ENCODE assay signal across 12 cellular contexts in the genomic region with DNA sequence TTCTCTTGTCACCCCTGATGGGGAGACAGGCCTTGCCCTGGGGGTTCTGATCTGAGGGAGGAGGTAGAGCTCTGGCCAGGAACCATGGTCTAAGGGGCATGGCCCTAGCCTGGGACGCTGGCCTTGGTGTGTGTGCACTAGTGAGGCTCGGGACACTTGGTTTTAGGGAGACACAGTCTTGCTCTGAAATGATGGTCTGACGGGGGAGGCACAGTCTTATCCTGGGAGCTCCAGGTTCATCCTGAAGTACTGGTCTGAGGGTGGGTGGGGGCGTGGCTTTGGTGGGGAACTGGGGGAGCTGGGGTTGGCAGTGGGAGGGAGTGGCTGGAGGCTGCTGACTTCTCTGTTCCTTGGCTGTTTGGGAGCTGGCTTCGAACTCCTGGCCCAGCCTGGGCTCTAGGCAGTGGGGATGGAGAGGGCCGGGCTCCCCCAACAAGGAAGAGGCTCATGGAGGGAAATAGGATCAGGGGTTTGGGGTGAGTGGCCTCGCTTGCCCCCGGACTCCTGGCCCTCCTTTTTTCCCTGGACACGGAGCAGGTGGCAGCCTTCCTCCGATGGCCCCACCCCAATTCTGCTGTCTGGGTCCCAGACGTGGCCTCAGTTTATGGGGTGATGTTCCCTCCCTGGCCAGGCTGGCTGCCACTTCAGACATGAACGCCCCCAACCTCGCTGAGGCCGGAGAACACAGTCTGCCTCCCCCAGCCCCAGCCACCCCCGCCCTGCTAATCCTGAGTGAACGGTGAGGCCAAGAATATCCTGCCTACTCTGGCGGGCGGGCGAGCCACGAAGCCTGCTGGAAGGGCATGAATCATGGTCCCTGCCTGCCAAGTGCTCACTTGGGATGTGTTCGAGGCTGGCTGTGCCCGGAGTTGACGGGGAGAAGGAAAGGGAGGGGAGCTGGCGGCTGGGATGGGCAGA. TPM values are rescaled to one million over a fixed set of nuclear protein-coding genes. Genes with fewer than 3 reads are reported as not detected.
DNase-seq lines count a peak whose midpoint lies in the region; FAIRE-seq and TF ChIP-seq lines count a peak whose summit lies in the region.
"Had no signal": no experiment of that assay in that cellular context is flagged by ENCODE, and none has a peak within 500 bp of the region (broad histone marks: within the 10 kb centered on the region; RNA-seq: fewer than 3 reads in every experiment).

No MANE protein-coding gene starts in this region.

- peaks cover 23% of the 10 kb centered on the region for H3K27me3 Mint-ChIP-seq in astrocyte (ENCODE audit: low read depth, unreplicated experiment)
- H3K27me3 Mint-ChIP-seq: activated naive CD8-positive, alpha-beta T cell had no signal

- peaks cover 0 to 8% of the 10 kb centered on the region in 2 donors for H3K4me1 ChIP-seq in right atrium auricular region
- H3K4me1 ChIP-seq in astrocyte (ENCODE audit: insufficient read depth, low read length): peaks cover 18% of the 10 kb centered on the region

- no peaks in the 10 kb centered on the region for H3K9me3 ChIP-seq in right atrium auricular region
- no peaks in the 10 kb centered on the region for H3K9me3 ChIP-seq in astrocyte (ENCODE audit: insufficient read depth, low read depth, low read length)

- H2AFZ ChIP-seq in astrocyte (ENCODE audit: low read depth, low read length): no peak overlapping the region

- no peaks in the 10 kb centered on the region for H3K79me2 ChIP-seq in astrocyte (ENCODE audit: insufficient read depth, low read length)

- H3K27me3 ChIP-seq in right atrium auricular region (no peaks in the 10 kb centered on the region), astrocyte (ENCODE audit: insufficient read depth, low read length) (no peaks in the 10 kb centered on the region)

- TF ChIP-seq CTCF in right atrium auricular region (IDR thresholded peaks at IDR 0.05) (no peak), astrocyte (IDR thresholded peaks at IDR 0.05; ENCODE audit: insufficient read depth, low read depth, low read length) (no peak)

- no peaks in the 10 kb centered on the region for H4K20me1 ChIP-seq in astrocyte (ENCODE audit: insufficient read depth, low read length)

- H3K4me3 ChIP-seq in right atrium auricular region (no peak overlapping the region), astrocyte (ENCODE audit: insufficient read depth, low read depth, low read length) (no peak overlapping the region)

- FAIRE-seq in astrocyte (lab: Jason Lieb, UNC): no peak
- FAIRE-seq in urothelium cell line (lab: Jason Lieb, UNC): peak; percentile 93

- no peaks in the 10 kb centered on the region for H3K36me3 ChIP-seq in right atrium auricular region
- H3K36me3 ChIP-seq in astrocyte (ENCODE audit: insufficient read depth, low read length): no peaks in the 10 kb centered on the region

- H3K9ac ChIP-seq in astrocyte (ENCODE audit: low read length): no peak overlapping the region

- H3K9me3 Mint-ChIP-seq in astrocyte (ENCODE audit: unreplicated experiment): no peaks in the 10 kb centered on the region

- H3K4me3 Mint-ChIP-seq in astrocyte (ENCODE audit: unreplicated experiment): no peak overlapping the region
- H3K4me3 Mint-ChIP-seq: activated naive CD8-positive, alpha-beta T cell had no signal

- H3K4me2 ChIP-seq in astrocyte (ENCODE audit: low read length): no peak overlapping the region

- no peak overlapping the region for H3K27ac Mint-ChIP-seq in astrocyte (ENCODE audit: unreplicated experiment)
- H3K27ac Mint-ChIP-seq: activated naive CD8-positive, alpha-beta T cell had no signal

- intact Hi-C loops in cardiac septum (cut with DNase I): no loop called here

- H3K27ac ChIP-seq in right atrium auricular region: no peak overlapping the region
- no peak overlapping the region for H3K27ac ChIP-seq in astrocyte (ENCODE audit: low read depth, low read length)

- DNase-seq in cardiac septum (ENCODE audit: low spot score) (peak; percentile 75), right atrium auricular region (ENCODE audit: low spot score) (no peak), astrocyte (ENCODE audit: low read depth) (peak; percentile 32), medulla oblongata (ENCODE audit: extremely low spot score) (peak; percentile 38), urothelium cell line (ENCODE audit: low spot score) (peak; percentile 59), kidney glomerular epithelial cell (lab: John Stamatoyannopoulos, UW) (no peak), NCI-H2227 treated with DMSO at 0.1 percent for 48 hours (lab: John Stamatoyannopoulos, UW) (no peak), DMS114 treated with DMSO at 0.1 percent for 48 hours (lab: John Stamatoyannopoulos, UW; ENCODE audit: unreplicated experiment) (no peak)
- DNase-seq: cortex of kidney had no signal

- H3K36me3 Mint-ChIP-seq in astrocyte (ENCODE audit: low read depth, unreplicated experiment): no peaks in the 10 kb centered on the region
- H3K36me3 Mint-ChIP-seq: activated naive CD8-positive, alpha-beta T cell had no signal

- peaks cover 2% of the 10 kb centered on the region for H3K4me1 Mint-ChIP-seq in astrocyte (ENCODE audit: low read depth, unreplicated experiment)

RNA-seq across cellular contexts. Expression of gene TMEM270, which starts 43.5 kb away (rescaled TPM):
- total RNA-seq in cardiac septum (not detected), right atrium auricular region (not detected), astrocyte (not detected in 2 replicates)
- total RNA-seq: glomerular endothelial cell, left lobe of liver had no signal

Comparison
In these comparisons a context has a peak if more than half of its experiments do, and no peak if none do; other contexts are left out.
1. DNase-seq: peak in cardiac septum (single experiment), astrocyte (single experiment), medulla oblongata (single experiment) and urothelium cell line (single experiment); none in right atrium auricular region (single experiment), kidney glomerular epithelial cell (single experiment), NCI-H2227 treated with DMSO at 0.1 percent for 48 hours (single experiment) and DMS114 treated with DMSO at 0.1 percent for 48 hours (single experiment).